In genomic region chr3:111621535-111621934, GRCh38 we compare ENCODE assay signal across 9 cellular contexts. TPM values are rescaled to one million over a fixed set of nuclear protein-coding genes. Genes with fewer than 3 reads are reported as not detected.
A peak's percentile ranks its signal among the peaks of the same experiment; 100 is the strongest.
DNase-seq lines count a peak whose midpoint lies in the region; ATAC-seq, FAIRE-seq and TF ChIP-seq lines count a peak whose summit lies in the region.
"Had no signal": no experiment of that assay in that cellular context is flagged by ENCODE, and none has a peak within 500 bp of the region (broad histone marks: within the 10 kb centered on the region; RNA-seq: fewer than 3 reads in every experiment).

No MANE protein-coding gene starts in this region.

- H3K4me3 ChIP-seq in BJ (ENCODE audit: low read depth, low read length) (no peak overlapping the region), SJCRH30 (no peak overlapping the region), fibroblast of villous mesenchyme (ENCODE audit: low read depth, low read length) (no peak overlapping the region)

- ATAC-seq in HG03025 (IDR thresholded peaks at IDR 0.05; ENCODE audit: low FRiP score, unreplicated experiment): no peak

- H3K27me3 ChIP-seq in BJ (ENCODE audit: control insufficient read depth, insufficient read depth, low read length) (no peaks in the 10 kb centered on the region), SJCRH30 (no peaks in the 10 kb centered on the region)

- DNase-seq in BJ (ENCODE audit: low read depth): no peak
- no peak for DNase-seq in GM12892 (ENCODE audit: insufficient read length)
- DNase-seq in SJCRH30: peak; percentile 45 to 55
- no peak for DNase-seq in fibroblast of villous mesenchyme (ENCODE audit: low read depth)
- DNase-seq in NCI-H345 treated with DMSO at 0.1 percent for 48 hours (lab: John Stamatoyannopoulos, UW; ENCODE audit: unreplicated experiment): no peak
- DNase-seq in substantia nigra (lab: John Stamatoyannopoulos, UW): no peak
- no peak for DNase-seq in COLO668 (lab: John Stamatoyannopoulos, UW; ENCODE audit: unreplicated experiment)
- DNase-seq: NCI-H1694 had no signal

- TF ChIP-seq POLR2A in GM12892 (IDR thresholded peaks at IDR 0.05; ENCODE audit: low read depth, low read length): no peak

- peaks cover 16% of the 10 kb centered on the region for H3K4me1 ChIP-seq in SJCRH30

- POLR2A ChIA-PET in BJ (lab: Charles Lee): no interaction called here

- TF ChIP-seq CTCF in BJ (IDR thresholded peaks at IDR 0.05; ENCODE audit: insufficient read depth, low read depth, low read length): peak; percentile 27; the same call in 1 of the 2 replicates
- TF ChIP-seq CTCF in fibroblast of villous mesenchyme (IDR thresholded peaks at IDR 0.05; ENCODE audit: insufficient read depth, low read depth, low read length): peak; percentile 38

- CTCF ChIA-PET in BJ (lab: Yijun Ruan, JAX): no interaction called here

- H3K27ac ChIP-seq in SJCRH30 (no peak overlapping the region), substantia nigra (ENCODE audit: low read depth, low read length, poor library complexity, severe bottlenecking) (no peak overlapping the region)

- H3K36me3 ChIP-seq in BJ (ENCODE audit: control insufficient read depth, insufficient read depth, low read length): no peaks in the 10 kb centered on the region
- H3K36me3 ChIP-seq in SJCRH30: no peaks in the 10 kb centered on the region

- peak; percentile 36 for FAIRE-seq in GM12892 (lab: Jason Lieb, UNC)

- H3K9me3 ChIP-seq in SJCRH30 (replicated peaks): no peaks in the 10 kb centered on the region

RNA-seq across cellular contexts. Expression of gene ZBED2, which starts 26.4 kb away (rescaled TPM):
- 0.07 TPM in 1 of 2 replicates, not detected in the other for polyA plus RNA-seq in BJ (2011; rRNA removed)
- not detected in 2 replicates for polyA minus RNA-seq in BJ (2011; rRNA and poly(A)+ RNA removed)
- 3.2 TPM for polyA plus RNA-seq in GM12892 (2012; ENCODE audit: missing spikeins)
- not detected in 2 replicates for total RNA-seq in SJCRH30 (2014; rRNA removed; shearing (Covaris generic))
- under 0.01 TPM in 1 of 2 replicates, not detected in the other for total RNA-seq in fibroblast of villous mesenchyme

RNA-seq across cellular contexts. Expression of gene PLCXD2, which starts 52.9 kb away (rescaled TPM):
- polyA plus RNA-seq in BJ (2011; rRNA removed): 0.64 and 0.71 TPM in 2 replicates
- polyA minus RNA-seq in BJ (2011; rRNA and poly(A)+ RNA removed): 1.5 and 1.7 TPM in 2 replicates
- 0.87 TPM for polyA plus RNA-seq in GM12892 (2012; ENCODE audit: missing spikeins)
- total RNA-seq in SJCRH30 (2014; rRNA removed; shearing (Covaris generic)): 3.0 and 3.3 TPM in 2 replicates
- total RNA-seq in fibroblast of villous mesenchyme: 0.97 and 1.7 TPM in 2 replicates

Comparison
In these comparisons a context has a peak if more than half of its experiments do, and no peak if none do; other contexts are left out.
1. DNase-seq: peak in SJCRH30 (2 of 2); none in BJ (single experiment), GM12892 (single experiment), fibroblast of villous mesenchyme (single experiment), NCI-H345 treated with DMSO at 0.1 percent for 48 hours (single experiment), substantia nigra (0 of 49) and COLO668 (single experiment).